ENCODE assay signal across 1 cellular context in genomic region chr6:43055966-43056365, GRCh38.
TF ChIP-seq lines count a peak whose summit lies in the region.

No MANE protein-coding gene starts in this region.

TF ChIP-seq in K562, 482 proteins besides CTCF, POLR2A, EP300 and RAD21:
- 0 out of 2 replicates have a peak, but pooled peaks have one; percentile 24 for TF ChIP-seq ZNF143 (CRISPR knock-in tag; IDR thresholded peaks at IDR 0.05)
- no peak for TF ChIP-seq ZNF766 (CRISPR knock-in tag; conservative IDR thresholded peaks at IDR 0.05)
TF ChIP-seq in K562: peak in this region for 1.
